8 cellular contexts compared by ENCODE assay signal in genomic region chr1:211382182-211382713, GRCh38. TPM values are rescaled to one million over a fixed set of nuclear protein-coding genes. Genes with fewer than 3 reads are reported as not detected.
A peak's percentile ranks its signal among the peaks of the same experiment; 100 is the strongest.
DNase-seq lines count a peak whose midpoint lies in the region; ATAC-seq and TF ChIP-seq lines count a peak whose summit lies in the region.

No MANE protein-coding gene starts in this region.

- H3K4me3 Mint-ChIP-seq in stimulated activated naive CD8-positive, alpha-beta T cell treated with anti-CD3 and anti-CD28 coated beads, Interleukin-15, Interleukin-2, amounts not matched to agents 100 ng/mL and 50 ng/mL, for 24 hours = peak overlapping the region; percentile 91
- H3K4me3 Mint-ChIP-seq in MCF 10A (ENCODE audit: unreplicated experiment) (peak overlapping the region; percentile 82), mesothelial cell of epicardium (peak overlapping the region; percentile 91)

- 4 to 5% methylated on average over 17 of the region's 17 CpGs for WGBS in aorta, 2 donors

- CTCF ChIA-PET in MCF 10A (lab: Yijun Ruan, JAX) = interaction anchor here (0.5 to 3.4 kb wide), 8 partner anchors 11 to 532 kb away, joined by 3 to 24 read pairs (median 5); no protein-coding TSS in a partner anchor

- H3K27me3 Mint-ChIP-seq in stimulated activated naive CD8-positive, alpha-beta T cell treated with anti-CD3 and anti-CD28 coated beads, Interleukin-15, Interleukin-2, amounts not matched to agents 100 ng/mL and 50 ng/mL, for 24 hours = peaks cover 3% of the 10 kb centered on the region
- H3K27me3 Mint-ChIP-seq in MCF 10A (ENCODE audit: insufficient read depth, unreplicated experiment) (no peaks in the 10 kb centered on the region), mesothelial cell of epicardium (ENCODE audit: low read depth) (no peaks in the 10 kb centered on the region)

- H3K9me3 Mint-ChIP-seq in stimulated activated naive CD8-positive, alpha-beta T cell treated with anti-CD3 and anti-CD28 coated beads, Interleukin-15, Interleukin-2, amounts not matched to agents 100 ng/mL and 50 ng/mL, for 24 hours = no peaks in the 10 kb centered on the region
- H3K9me3 Mint-ChIP-seq in MCF 10A (ENCODE audit: unreplicated experiment) = no peaks in the 10 kb centered on the region
- H3K9me3 Mint-ChIP-seq in mesothelial cell of epicardium = no peaks in the 10 kb centered on the region

- intact Hi-C loops in MCF 10A (cut with micrococcal nuclease) = loop anchor here (1.0 to 5.0 kb wide), 5 partner anchors 59 to 275 kb away; partner anchors contain the start of gene SLC30A1
- intact Hi-C loops in aorta (cut with DNase I) = loop anchor here (2.0 to 5.0 kb wide), 2 partner anchors 53 to 55 kb away; partner anchors contain the start of gene TRAF5 (in 1 of the 2)

- POLR2A ChIA-PET in MCF 10A (lab: Yijun Ruan, JAX) = interaction anchor here (0.6 to 2.4 kb wide), 36 partner anchors 9 to 1559 kb away, joined by 3 to 18 read pairs (median 4); partner anchors contain the start of gene SLC30A1

- no peaks in the 10 kb centered on the region for H3K27me3 ChIP-seq in aorta (ENCODE audit: control insufficient read depth in 1 of 2, insufficient read depth in 2 of 2, low read length in 1 of 2)

- peak overlapping the region; percentile 93 for H3K27ac Mint-ChIP-seq in stimulated activated naive CD8-positive, alpha-beta T cell treated with anti-CD3 and anti-CD28 coated beads, Interleukin-15, Interleukin-2, amounts not matched to agents 100 ng/mL and 50 ng/mL, for 24 hours
- peak overlapping the region; percentile 98 for H3K27ac Mint-ChIP-seq in MCF 10A (ENCODE audit: low read depth, unreplicated experiment)
- peak overlapping the region; percentile 99 for H3K27ac Mint-ChIP-seq in mesothelial cell of epicardium

- TSS peak; percentile 80 for BruUV-seq in MCF 10A (replicated peaks; lab: Mats Ljungman, UMichigan)

- no peaks in the 10 kb centered on the region for H3K4me1 ChIP-seq in aorta (ENCODE audit: control insufficient read depth in 1 of 2, insufficient read depth in 2 of 2, low read length in 2 of 2)

- H3K9me3 ChIP-seq in aorta (ENCODE audit: control insufficient read depth, low read length) = no peaks in the 10 kb centered on the region

- TF ChIP-seq CTCF in MCF 10A (IDR thresholded peaks at IDR 0.05; ENCODE audit: unreplicated experiment) (no peak), mesothelial cell of epicardium (IDR thresholded peaks at IDR 0.05; ENCODE audit: unreplicated experiment) (no peak)

- H3K36me3 ChIP-seq in aorta (ENCODE audit: control insufficient read depth in 1 of 2, insufficient read depth in 2 of 2, low read length in 1 of 2) = no peaks in the 10 kb centered on the region

- ATAC-seq in stimulated activated naive CD8-positive, alpha-beta T cell treated with anti-CD3 and anti-CD28 coated beads, Interleukin-15, Interleukin-2, amounts not matched to agents 100 U/mL and 50 U/mL, for 24 hours = no peak
- ATAC-seq in aorta (ENCODE audit: low FRiP score) = no peak
- no peak for ATAC-seq in HG02885 (IDR thresholded peaks at IDR 0.05; ENCODE audit: poor library complexity, unreplicated experiment)

- DNase-seq in stimulated activated naive CD8-positive, alpha-beta T cell treated with anti-CD3 and anti-CD28 coated beads, Interleukin-15, Interleukin-2, amounts not matched to agents 100 U/mL and 50 U/mL, for 24 hours = no peak
- DNase-seq in MCF 10A (ENCODE audit: unreplicated experiment) = no peak
- no peak for DNase-seq in mesothelial cell of epicardium (ENCODE audit: low spot score in 2 of 2, unreplicated experiment in 2 of 2)
- DNase-seq in aorta = no peak
- DNase-seq in NCI-H748 treated with DMSO at 0.1 percent for 48 hours (lab: John Stamatoyannopoulos, UW) = no peak
- DNase-seq in HuH-7.5 (ENCODE audit: low spot score) = no peak

- peaks cover 17% of the 10 kb centered on the region for H3K36me3 Mint-ChIP-seq in stimulated activated naive CD8-positive, alpha-beta T cell treated with anti-CD3 and anti-CD28 coated beads, Interleukin-15, Interleukin-2, amounts not matched to agents 100 ng/mL and 50 ng/mL, for 24 hours (ENCODE audit: low read depth)
- no peaks in the 10 kb centered on the region for H3K36me3 Mint-ChIP-seq in MCF 10A (ENCODE audit: insufficient read depth, unreplicated experiment)
- H3K36me3 Mint-ChIP-seq in mesothelial cell of epicardium = no peaks in the 10 kb centered on the region

- peak overlapping the region; percentile 73 to 91 for H3K4me3 ChIP-seq in aorta (ENCODE audit: low read length in 2 of 2)

- no peak overlapping the region for H3K27ac ChIP-seq in aorta (ENCODE audit: low read depth in 1 of 2, low read length in 2 of 2)

- H3K4me1 Mint-ChIP-seq in stimulated activated naive CD8-positive, alpha-beta T cell treated with anti-CD3 and anti-CD28 coated beads, Interleukin-15, Interleukin-2, amounts not matched to agents 100 ng/mL and 50 ng/mL, for 24 hours (ENCODE audit: low read depth) = peaks cover 61% of the 10 kb centered on the region
- H3K4me1 Mint-ChIP-seq in MCF 10A (ENCODE audit: insufficient read depth, unreplicated experiment) = peaks cover 32% of the 10 kb centered on the region
- peaks cover 41% of the 10 kb centered on the region for H3K4me1 Mint-ChIP-seq in mesothelial cell of epicardium

RNA-seq across cellular contexts. Expression of gene TRAF5, which starts 55.6 kb away (rescaled TPM):
- total RNA-seq in MCF 10A (2022) (16.0 and 17.8 TPM in 2 replicates), mesothelial cell of epicardium (45.6 to 47.6 TPM (median 46.6 TPM) in 3 replicates), aorta (10 to 100 TPM; 51.5 to 54.9 TPM)
- polyA plus RNA-seq in aorta = 10 to 100 TPM in 1 of 2 donors, 1 to 10 TPM in 1; 9.0 to 59.5 TPM
